Comparison of ENCODE assay signal across 15 cellular contexts in the genomic region with DNA sequence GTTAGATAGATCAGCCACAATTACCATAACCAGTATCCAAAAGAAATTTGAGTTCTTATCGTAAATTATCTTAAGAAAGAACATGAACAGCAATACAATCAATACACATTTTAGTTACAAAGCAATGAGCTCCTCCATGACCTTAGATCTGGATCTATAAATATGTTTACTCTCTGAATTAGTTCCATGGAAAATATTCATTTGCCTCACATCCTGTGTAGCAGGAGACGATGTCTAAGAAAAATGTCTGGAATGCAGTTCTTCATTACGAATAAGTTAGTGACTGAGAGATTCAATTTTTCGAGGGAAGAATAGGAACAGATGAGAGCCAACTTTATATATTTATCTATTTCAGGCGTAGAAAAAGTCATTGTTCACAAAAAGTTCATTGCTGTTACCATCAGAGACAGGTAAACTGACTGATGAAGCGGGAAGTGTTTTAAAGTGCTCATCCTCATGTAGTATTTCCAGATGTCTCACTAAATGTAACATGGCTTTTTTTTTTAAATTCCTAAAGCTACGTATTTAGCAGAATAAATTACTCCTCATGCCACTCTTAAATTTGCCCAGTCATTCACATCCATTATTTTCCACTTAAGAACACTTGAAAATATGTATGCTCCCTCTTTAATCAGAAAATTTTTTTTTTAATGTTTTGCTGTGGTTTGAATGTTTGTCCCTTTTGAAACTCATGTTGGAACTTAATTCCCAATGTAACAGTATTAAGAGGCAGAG.
DNase-seq lines count a peak whose midpoint lies in the region; TF ChIP-seq lines count a peak whose summit lies in the region.
"Had no signal": no experiment of that assay in that cellular context is flagged by ENCODE, and none has a peak within 500 bp of the region (broad histone marks: within the 10 kb centered on the region; RNA-seq: fewer than 3 reads in every experiment).

No MANE protein-coding gene starts in this region.

- peaks cover 0 to 7% of the 10 kb centered on the region in 2 experiments; a peak in 2 of 4 replicates for H3K4me1 ChIP-seq in SK-N-SH (ENCODE audit: control insufficient read depth in 1 of 2, insufficient read depth in 2 of 2, low read depth in 1 of 2, low read length in 1 of 2)
- no peaks in the 10 kb centered on the region for H3K4me1 ChIP-seq in adrenal gland (replicated peaks in 1 of 2)
- no peaks in the 10 kb centered on the region for H3K4me1 ChIP-seq in ascending aorta
- H3K4me1 ChIP-seq: breast epithelium, Caco-2 had no signal

- TF ChIP-seq EP300 in SK-N-SH (IDR thresholded peaks at IDR 0.05; ENCODE audit: borderline replicate concordance in 1 of 2, low read depth in 1 of 2, low read length in 1 of 2), result peak in 1 of 2 experiments; percentile 68; a peak in 1 of 4 replicates

- no peaks in the 10 kb centered on the region for H3K9me2 ChIP-seq in SK-N-SH

- 37% methylated on average over 7 of the region's 7 CpGs for WGBS in SK-N-SH (ENCODE audit: low lambda C conversion rate)
- WGBS in adrenal gland, 4 donors, result 47 to 56% (median 52%) methylated on average over 7 of the region's 7 CpGs

- peak overlapping the region; percentile 29 for H3K27ac Mint-ChIP-seq in progenitor cell of endocrine pancreas
- H3K27ac Mint-ChIP-seq: activated T-cell treated with anti-CD3 and anti-CD28 coated beads, Interleukin-2, amount 50 U/mL, for 24 hours had no signal

- H3K27me3 ChIP-seq in SK-N-SH (ENCODE audit: insufficient read depth), result no peaks in the 10 kb centered on the region
- no peaks in the 10 kb centered on the region for H3K27me3 ChIP-seq in adrenal gland
- no peaks in the 10 kb centered on the region for H3K27me3 ChIP-seq in ascending aorta
- H3K27me3 ChIP-seq: breast epithelium had no signal

- TF ChIP-seq RAD21 in SK-N-SH (IDR thresholded peaks at IDR 0.05; ENCODE audit: low read length), result no peak

- CTCF ChIA-PET in SK-N-SH (lab: Yijun Ruan, JAX), result no interaction called here

- peaks cover 23% of the 10 kb centered on the region for H3F3A ChIP-seq in SK-N-SH (replicated peaks; ENCODE audit: insufficient read depth)

- peaks cover 2% of the 10 kb centered on the region for H3K27me3 Mint-ChIP-seq in progenitor cell of endocrine pancreas
- H3K27me3 Mint-ChIP-seq: activated T-cell treated with anti-CD3 and anti-CD28 coated beads, Interleukin-2, amount 50 U/mL, for 24 hours had no signal

- TF ChIP-seq CTCF in SK-N-SH (IDR thresholded peaks at IDR 0.05) (no peak), progenitor cell of endocrine pancreas (IDR thresholded peaks at IDR 0.05; ENCODE audit: unreplicated experiment) (no peak), adrenal gland (IDR thresholded peaks at IDR 0.05) (no peak), ascending aorta (IDR thresholded peaks at IDR 0.05) (no peak)

- H3K4me3 ChIP-seq in SK-N-SH (ENCODE audit: low read depth in 2 of 2, low read length in 1 of 2), result no peak overlapping the region
- no peak overlapping the region for H3K4me3 ChIP-seq in adrenal gland
- no peak overlapping the region for H3K4me3 ChIP-seq in ascending aorta
- H3K4me3 ChIP-seq: breast epithelium, skin epidermis, thoracic aorta had no signal

- no peaks in the 10 kb centered on the region; the same call in 1 of the 2 replicates for H3K79me2 ChIP-seq in SK-N-SH (ENCODE audit: insufficient read depth)

- peak overlapping the region; percentile 8 for H3K4me2 ChIP-seq in SK-N-SH

- no peaks in the 10 kb centered on the region for H4K20me1 ChIP-seq in SK-N-SH (ENCODE audit: insufficient read depth)

- H3K4me3 Mint-ChIP-seq in progenitor cell of endocrine pancreas (ENCODE audit: low read depth), result no peak overlapping the region
- H3K4me3 Mint-ChIP-seq: activated T-cell treated with anti-CD3 and anti-CD28 coated beads, Interleukin-2, amount 50 U/mL, for 24 hours had no signal

- H3K9ac ChIP-seq in SK-N-SH, result peak overlapping the region; percentile 60

- H3K36me3 ChIP-seq in SK-N-SH (replicated peaks in 1 of 2; ENCODE audit: control insufficient read depth in 1 of 2, insufficient read depth in 2 of 2, low read length in 1 of 2), result peaks cover 0 to 7% of the 10 kb centered on the region in 2 experiments
- no peaks in the 10 kb centered on the region for H3K36me3 ChIP-seq in adrenal gland (replicated peaks in 1 of 2)
- no peaks in the 10 kb centered on the region for H3K36me3 ChIP-seq in ascending aorta
- H3K36me3 ChIP-seq: breast epithelium, thoracic aorta had no signal

- no peaks in the 10 kb centered on the region for H3K9me3 Mint-ChIP-seq in progenitor cell of endocrine pancreas (ENCODE audit: low read depth)
- H3K9me3 Mint-ChIP-seq: activated T-cell treated with anti-CD3 and anti-CD28 coated beads, Interleukin-2, amount 50 U/mL, for 24 hours had no signal

- peak overlapping the region; percentile 57; the same call in 1 of the 2 replicates for H2AFZ ChIP-seq in SK-N-SH (ENCODE audit: low read depth)

- peaks cover 3% of the 10 kb centered on the region for H3K36me3 Mint-ChIP-seq in progenitor cell of endocrine pancreas (ENCODE audit: insufficient read depth)

- DNase-seq in GM03348 (ENCODE audit: low spot score) (peak; percentile 53), SK-N-SH (no peak), fibroblast of peridontal ligament (ENCODE audit: extremely low read depth) (peak; percentile 79), progenitor cell of endocrine pancreas (ENCODE audit: low spot score, unreplicated experiment) (no peak), COLO668 (lab: John Stamatoyannopoulos, UW; ENCODE audit: unreplicated experiment) (no peak), adrenal gland (no peak), SIG-M5 (lab: John Stamatoyannopoulos, UW) (no peak), ascending aorta (ENCODE audit: low spot score in 2 of 2) (no peak)
- DNase-seq: activated T-cell treated with anti-CD3 and anti-CD28 coated beads, Interleukin-2, amount 50 U/mL, for 24 hours; Caco-2; NCI-H1048; SHP77 had no signal

- H3K9me3 ChIP-seq in SK-N-SH, result no peaks in the 10 kb centered on the region
- H3K9me3 ChIP-seq in adrenal gland (replicated peaks in 1 of 3), result no peaks in the 10 kb centered on the region
- no peaks in the 10 kb centered on the region for H3K9me3 ChIP-seq in ascending aorta
- H3K9me3 ChIP-seq: breast epithelium, Caco-2, thoracic aorta had no signal

- intact Hi-C loops in adrenal gland (cut with DNase I), result no loop called here
- intact Hi-C loops in ascending aorta (cut with DNase I), result no loop called here

- no peak for TF ChIP-seq POLR2A in adrenal gland (IDR thresholded peaks at IDR 0.05)

- peaks cover 28% of the 10 kb centered on the region for H3K4me1 Mint-ChIP-seq in progenitor cell of endocrine pancreas (ENCODE audit: low read depth)

- POLR2A ChIA-PET in SK-N-SH (lab: Yijun Ruan, JAX), result no interaction called here

- peak overlapping the region; percentile 70 to 87; a peak in 3 of 4 replicates for H3K27ac ChIP-seq in SK-N-SH (ENCODE audit: low read depth in 2 of 2, low read length in 1 of 2)
- H3K27ac ChIP-seq in adrenal gland, result no peak overlapping the region
- H3K27ac ChIP-seq in ascending aorta, result no peak overlapping the region
- H3K27ac ChIP-seq: breast epithelium, skin epidermis, thoracic aorta had no signal

TF ChIP-seq in SK-N-SH, 30 proteins besides CTCF, POLR2A, EP300 and RAD21:
- TF ChIP-seq NRF1 (IDR thresholded peaks at IDR 0.05; ENCODE audit: low read depth, low read length) (no peak), YY1 (IDR thresholded peaks at IDR 0.05; ENCODE audit: low read depth) (no peak), TCF12 (IDR thresholded peaks at IDR 0.05) (peak; percentile 51), FOSL2 (IDR thresholded peaks at IDR 0.05; ENCODE audit: borderline replicate concordance, low read depth) (peak; percentile 35), CHD2 (IDR thresholded peaks at IDR 0.05; ENCODE audit: low read length, partially characterized antibody) (no peak), GABPA (IDR thresholded peaks at IDR 0.05; ENCODE audit: low read depth) (no peak), EZH2phosphoT487 (IDR thresholded peaks at IDR 0.05; ENCODE audit: borderline replicate concordance, low read depth) (no peak), JUND (IDR thresholded peaks at IDR 0.05) (peak; percentile 37; the same call in 1 of the 2 replicates), RFX5 (IDR thresholded peaks at IDR 0.05; ENCODE audit: low read length) (no peak), MXI1 (IDR thresholded peaks at IDR 0.05; ENCODE audit: low read depth, low read length) (no peak), TEAD4 (IDR thresholded peaks at IDR 0.05; ENCODE audit: borderline replicate concordance, insufficient read depth) (peak; percentile 77), SIN3A (IDR thresholded peaks at IDR 0.05; ENCODE audit: borderline replicate concordance, low read depth, low read length) (no peak), FOXJ3 (CRISPR knock-in tag; IDR thresholded peaks at IDR 0.05) (no peak), FOXM1 (IDR thresholded peaks at IDR 0.05; ENCODE audit: low read depth) (no peak), RXRA (IDR thresholded peaks at IDR 0.05; ENCODE audit: borderline replicate concordance, low read depth) (no peak), POLR2AphosphoS5 (IDR thresholded peaks at IDR 0.05; ENCODE audit: low read depth, low read length) (no peak)
- TF ChIP-seq, protein P1, sequence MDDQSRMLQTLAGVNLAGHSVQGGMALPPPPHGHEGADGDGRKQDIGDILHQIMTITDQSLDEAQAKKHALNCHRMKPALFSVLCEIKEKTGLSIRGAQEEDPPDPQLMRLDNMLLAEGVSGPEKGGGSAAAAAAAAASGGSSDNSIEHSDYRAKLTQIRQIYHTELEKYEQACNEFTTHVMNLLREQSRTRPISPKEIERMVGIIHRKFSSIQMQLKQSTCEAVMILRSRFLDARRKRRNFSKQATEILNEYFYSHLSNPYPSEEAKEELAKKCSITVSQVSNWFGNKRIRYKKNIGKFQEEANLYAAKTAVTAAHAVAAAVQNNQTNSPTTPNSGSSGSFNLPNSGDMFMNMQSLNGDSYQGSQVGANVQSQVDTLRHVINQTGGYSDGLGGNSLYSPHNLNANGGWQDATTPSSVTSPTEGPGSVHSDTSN (IDR thresholded peaks at IDR 0.05), result no peak
- TF ChIP-seq, protein P2, sequence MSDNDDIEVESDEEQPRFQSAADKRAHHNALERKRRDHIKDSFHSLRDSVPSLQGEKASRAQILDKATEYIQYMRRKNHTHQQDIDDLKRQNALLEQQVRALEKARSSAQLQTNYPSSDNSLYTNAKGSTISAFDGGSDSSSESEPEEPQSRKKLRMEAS (IDR thresholded peaks at IDR 0.05; ENCODE audit: low read depth), result 0 out of 2 replicates have a peak, but pooled peaks have one; percentile 22
- TF ChIP-seq, protein P3, sequence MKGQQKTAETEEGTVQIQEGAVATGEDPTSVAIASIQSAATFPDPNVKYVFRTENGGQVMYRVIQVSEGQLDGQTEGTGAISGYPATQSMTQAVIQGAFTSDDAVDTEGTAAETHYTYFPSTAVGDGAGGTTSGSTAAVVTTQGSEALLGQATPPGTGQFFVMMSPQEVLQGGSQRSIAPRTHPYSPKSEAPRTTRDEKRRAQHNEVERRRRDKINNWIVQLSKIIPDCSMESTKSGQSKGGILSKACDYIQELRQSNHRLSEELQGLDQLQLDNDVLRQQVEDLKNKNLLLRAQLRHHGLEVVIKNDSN (IDR thresholded peaks at IDR 0.05; ENCODE audit: borderline replicate concordance, low read depth), result no peak

Comparison
In these comparisons a context has a peak if more than half of its experiments do, and no peak if none do; other contexts are left out.
1. DNase-seq: peak in GM03348 (single experiment) and fibroblast of peridontal ligament (single experiment); none in SK-N-SH (single experiment), progenitor cell of endocrine pancreas (single experiment), COLO668 (single experiment), adrenal gland (0 of 7), SIG-M5 (single experiment) and ascending aorta (0 of 2).
2. H3K27ac ChIP-seq: peak in SK-N-SH (2 of 2); none in adrenal gland (0 of 5) and ascending aorta (0 of 2).